Comparison of ENCODE assay signal across 19 cellular contexts in genomic region chrX:29890646-29891200, GRCh38.
A peak's percentile ranks its signal among the peaks of the same experiment; 100 is the strongest.
DNase-seq lines count a peak whose midpoint lies in the region; ATAC-seq and TF ChIP-seq lines count a peak whose summit lies in the region.
"Had no signal": no experiment of that assay in that cellular context is flagged by ENCODE, and none has a peak within 500 bp of the region (broad histone marks: within the 10 kb centered on the region; RNA-seq: fewer than 3 reads in every experiment).

No MANE protein-coding gene starts in this region.

- POLR2A ChIA-PET in IMR-90 (lab: Charles Lee; ENCODE audit: unreplicated experiment) = no interaction called here

- 0 out of 2 replicates have a peak overlapping the region, but pooled peaks have one; percentile 49 for H2AK5ac ChIP-seq in IMR-90 (ENCODE audit: low read depth, low read length)

- H3K27me3 ChIP-seq in IMR-90 (ENCODE audit: control insufficient read depth, insufficient read depth, low read length) = no peaks in the 10 kb centered on the region; the same call in 1 of the 2 replicates
- no peaks in the 10 kb centered on the region for H3K27me3 ChIP-seq in ovary
- H3K27me3 ChIP-seq: MG63 had no signal

- no peak overlapping the region for H2AK9ac ChIP-seq in IMR-90 (replicated peaks; ENCODE audit: low read depth, low read length, poor library complexity)

- dilution Hi-C loops in IMR-90 (cut with HindIII; ENCODE audit: low sequenced_read_pairs, unreplicated experiment) = no loop called here

- no peak overlapping the region for H2BK15ac ChIP-seq in IMR-90 (ENCODE audit: low read depth, low read length)

- no peak overlapping the region for H3K9ac ChIP-seq in IMR-90 (ENCODE audit: low read depth, low read length)
- H3K9ac ChIP-seq: KMS-11 had no signal

- no peak overlapping the region for H3K14ac ChIP-seq in IMR-90 (replicated peaks; ENCODE audit: low read depth, low read length)

- H3K4me3 ChIP-seq in IMR-90 (ENCODE audit: insufficient read depth, low read depth, low read length) (no peak overlapping the region), astrocyte of the spinal cord (ENCODE audit: low read depth, low read length) (no peak overlapping the region), ovary (no peak overlapping the region)
- H3K4me3 ChIP-seq: MG63 had no signal

- TF ChIP-seq RAD21 in IMR-90 (IDR thresholded peaks at IDR 0.05; ENCODE audit: low read length) = no peak

- no peak overlapping the region for H3K4me2 ChIP-seq in IMR-90 (ENCODE audit: low read depth, low read length)
- H3K4me2 ChIP-seq: KMS-11 had no signal

- H4K5ac ChIP-seq in IMR-90 (ENCODE audit: low read depth, low read length) = no peak overlapping the region

- DNase-seq in ELR (ENCODE audit: low read depth) = peak; percentile 3
- DNase-seq in IMR-90 = peak; percentile 16
- peak; percentile 2 for DNase-seq in astrocyte of the spinal cord (ENCODE audit: low read depth, low spot score)
- DNase-seq in A172 (ENCODE audit: low spot score) = no peak
- DNase-seq in NCI-H526 treated with DMSO at 0.1 percent for 48 hours (lab: John Stamatoyannopoulos, UW) = no peak
- DNase-seq in ovary = no peak
- DNase-seq: C1 segment of cervical spinal cord, GF-D8, HCEC 1CT, MG63, NCI-H1092, NCI-H2107, NCI-H226, NCI-H69, Right ventricle myocardium superior had no signal

- no CpG with 5 or more reads among the region's 2 CpGs for WGBS in IMR-90 (ENCODE audit: extremely low coverage in 2 of 2, insufficient read length in 1 of 2), 2 experiments
- whole genome bisulfite sequencing in ovary, 3 donors = 61 to 74% (median 70%) methylated on average over 2 of the region's 2 CpGs

- CTCF ChIA-PET in IMR-90 (lab: Yijun Ruan, JAX) = interaction anchor here (0.5 to 1.1 kb wide), 3 partner anchors 17 to 404 kb away, joined by 3 to 4 read pairs (median 4); no protein-coding TSS in a partner anchor

- H4K91ac ChIP-seq in IMR-90 (ENCODE audit: insufficient read depth, low read depth, low read length) = no peak overlapping the region

- H4K20me1 ChIP-seq in IMR-90 (ENCODE audit: insufficient read depth, low read length) = no peaks in the 10 kb centered on the region; the same call in 1 of the 2 replicates

- no peaks in the 10 kb centered on the region for H3K4me1 ChIP-seq in IMR-90 (ENCODE audit: control insufficient read depth, insufficient read depth, low read length)
- H3K4me1 ChIP-seq in ovary (ENCODE audit: insufficient read depth) = no peaks in the 10 kb centered on the region

- no peak overlapping the region for H3K18ac ChIP-seq in IMR-90 (ENCODE audit: low read depth, low read length)

- BruUV-seq in IMR-90 (replicated peaks; lab: Mats Ljungman, UMichigan) = no TSS peak

- H3K9me3 ChIP-seq in IMR-90 (ENCODE audit: control insufficient read depth, insufficient read depth, low read length) (no peaks in the 10 kb centered on the region), ovary (no peaks in the 10 kb centered on the region)
- H3K9me3 ChIP-seq: MG63 had no signal

- no peaks in the 10 kb centered on the region for H3K79me1 ChIP-seq in IMR-90 (ENCODE audit: low read depth in 1 of 2, low read length in 2 of 2)

- TF ChIP-seq POLR2A in IMR-90 (IDR thresholded peaks at IDR 0.05; ENCODE audit: low read depth, low read length) (no peak), ovary (IDR thresholded peaks at IDR 0.05) (no peak)

- H3K9me1 ChIP-seq in IMR-90 (ENCODE audit: insufficient read depth, low read length) = no peaks in the 10 kb centered on the region

- H3K27ac ChIP-seq in IMR-90 (ENCODE audit: insufficient read depth, low read length) (no peak overlapping the region), ovary (no peak overlapping the region)
- H3K27ac ChIP-seq: KMS-11 had no signal

- H2BK5ac ChIP-seq in IMR-90 (ENCODE audit: low read depth, low read length, poor library complexity, severe bottlenecking) = no peak overlapping the region

- intact Hi-C loops in IMR-90 (cut with micrococcal nuclease) (no loop called here), ovary (cut with DNase I) (no loop called here)

- H2AFZ ChIP-seq in IMR-90 (replicated peaks; ENCODE audit: low read length, poor library complexity) = no peak overlapping the region

- H3K23ac ChIP-seq in IMR-90 (ENCODE audit: low read depth, low read length) = no peak overlapping the region

- 0 out of 2 replicates have a peak overlapping the region, but pooled peaks have one; percentile 27 for H3K4ac ChIP-seq in IMR-90 (ENCODE audit: low read depth, low read length)

- H2BK120ac ChIP-seq in IMR-90 (ENCODE audit: low read depth, low read length) = no peak overlapping the region

- no peak overlapping the region for H2BK20ac ChIP-seq in IMR-90 (ENCODE audit: low read depth, low read length)

- no peak overlapping the region for H4K8ac ChIP-seq in IMR-90 (ENCODE audit: low read depth in 2 of 2, low read length in 2 of 2)

- TF ChIP-seq CTCF in IMR-90 (conservative IDR thresholded peaks at IDR 0.05; ENCODE audit: low read depth, low read length) = no peak
- no peak for TF ChIP-seq CTCF in astrocyte of the spinal cord (IDR thresholded peaks at IDR 0.05; ENCODE audit: low read depth, low read length)
- no peak for TF ChIP-seq CTCF in ovary (IDR thresholded peaks at IDR 0.05)

- TF ChIP-seq EP300 in ovary (IDR thresholded peaks at IDR 0.05) = no peak

- no peaks in the 10 kb centered on the region for H3K36me3 ChIP-seq in IMR-90 (ENCODE audit: control insufficient read depth, insufficient read depth, low read length)
- H3K36me3 ChIP-seq in ovary = no peaks in the 10 kb centered on the region
- H3K36me3 ChIP-seq: MG63 had no signal

- H3K56ac ChIP-seq in IMR-90 (ENCODE audit: extremely low read depth, insufficient read depth, low read length) = no peak overlapping the region

- ATAC-seq in HG02798 (IDR thresholded peaks at IDR 0.05; ENCODE audit: poor library complexity, unreplicated experiment) = peak; percentile 33
- ATAC-seq in IMR-90 (ENCODE audit: low read depth) = no peak
- ATAC-seq in HG03175 (IDR thresholded peaks at IDR 0.05; ENCODE audit: unreplicated experiment) = no peak
- ATAC-seq: HepG2 had no signal

- in situ Hi-C loops in IMR-90 (cut with MboI; ENCODE audit: low sequenced_read_pairs) = loop anchor here (10.0 kb wide), 1 partner anchor 206 kb away; no protein-coding TSS in a partner anchor
- in situ Hi-C loops in astrocyte of the spinal cord (cut with HindIII; ENCODE audit: low sequenced_read_pairs) = no loop called here

TF ChIP-seq in IMR-90, 13 proteins besides CTCF, POLR2A, EP300 and RAD21:
- TF ChIP-seq MAZ (IDR thresholded peaks at IDR 0.05; ENCODE audit: borderline replicate concordance, low read depth, low read length) (no peak), RCOR1 (IDR thresholded peaks at IDR 0.05; ENCODE audit: insufficient replicate concordance, low read length) (no peak), CHD1 (IDR thresholded peaks at IDR 0.05; ENCODE audit: low read depth, low read length) (no peak), USF2 (IDR thresholded peaks at IDR 0.05; ENCODE audit: low read depth, low read length) (no peak), MXI1 (IDR thresholded peaks at IDR 0.05; ENCODE audit: borderline replicate concordance, low read depth, low read length) (no peak), BHLHE40 (IDR thresholded peaks at IDR 0.05; ENCODE audit: low read depth, low read length) (no peak), CEBPB (IDR thresholded peaks at IDR 0.05; ENCODE audit: low read depth, low read length) (no peak), RFX5 (IDR thresholded peaks at IDR 0.05; ENCODE audit: low read depth, low read length) (no peak), FOS (IDR thresholded peaks at IDR 0.05; ENCODE audit: low read depth, low read length) (no peak), MAFK (IDR thresholded peaks at IDR 0.05; ENCODE audit: low read depth, low read length) (no peak), SMC3 (IDR thresholded peaks at IDR 0.05; ENCODE audit: low read depth, low read length) (no peak), ELK1 (IDR thresholded peaks at IDR 0.05; ENCODE audit: borderline replicate concordance, low read depth, low read length) (no peak), NFE2L2 (IDR thresholded peaks at IDR 0.05; ENCODE audit: low read depth, low read length) (no peak)

Comparison
In these comparisons a context has a peak if more than half of its experiments do, and no peak if none do; other contexts are left out.
1. DNase-seq: peak in ELR (single experiment), IMR-90 (single experiment) and astrocyte of the spinal cord (single experiment); none in A172 (single experiment), NCI-H526 treated with DMSO at 0.1 percent for 48 hours (single experiment) and ovary (0 of 5).